8 cellular contexts compared by ENCODE assay signal in genomic region chr6:24721461-24722215, GRCh38. TPM values are rescaled to one million over a fixed set of nuclear protein-coding genes. Genes with fewer than 3 reads are reported as not detected.
A peak's percentile ranks its signal among the peaks of the same experiment; 100 is the strongest.
DNase-seq lines count a peak whose midpoint lies in the region; ATAC-seq and TF ChIP-seq lines count a peak whose summit lies in the region.

No MANE protein-coding gene starts in this region.

- TSS peak; percentile 93 for BruUV-seq in PC-3 (replicated peaks; lab: Mats Ljungman, UMichigan)

- H2AFZ ChIP-seq in PC-3 (ENCODE audit: low read length): peak overlapping the region; percentile 79

- H3K9me3 ChIP-seq in PC-3 (ENCODE audit: low read length) (no peaks in the 10 kb centered on the region), right lobe of liver (no peaks in the 10 kb centered on the region), thymus (ENCODE audit: control insufficient read depth) (no peaks in the 10 kb centered on the region)

- peaks cover 27% of the 10 kb centered on the region for H4K20me1 ChIP-seq in PC-3 (ENCODE audit: low read length)

- H3K36me3 ChIP-seq in PC-3 (ENCODE audit: low read depth, low read length) (peaks cover 16% of the 10 kb centered on the region; the same call in 1 of the 2 replicates), right lobe of liver (no peaks in the 10 kb centered on the region), thymus (ENCODE audit: control insufficient read depth, insufficient read depth) (no peaks in the 10 kb centered on the region)

- no peaks in the 10 kb centered on the region for H3F3A ChIP-seq in PC-3 (ENCODE audit: low read length, unreplicated experiment)

- peak; percentile 94 for TF ChIP-seq POLR2A in right lobe of liver (IDR thresholded peaks at IDR 0.05)

- H3K4me2 ChIP-seq in PC-3 (ENCODE audit: low read length): peak overlapping the region; percentile 83

- intact Hi-C loops in PC-3 (cut with micrococcal nuclease): loop anchor here (1.0 to 2.0 kb wide), 3 partner anchors 22 to 53 kb away; partner anchors contain the start of gene GMNN
- intact Hi-C loops in right lobe of liver (cut with DNase I): no loop called here

- H3K27me3 ChIP-seq in PC-3 (ENCODE audit: low read length): no peaks in the 10 kb centered on the region
- no peaks in the 10 kb centered on the region for H3K27me3 ChIP-seq in right lobe of liver
- no peaks in the 10 kb centered on the region for H3K27me3 ChIP-seq in thymus (ENCODE audit: control insufficient read depth, insufficient read depth)

- no peaks in the 10 kb centered on the region for H3K9me2 ChIP-seq in PC-3 (replicated peaks; ENCODE audit: low read length)

- no peak for DNase-seq in PC-3
- peak; percentile 76 for DNase-seq in cerebellum (ENCODE audit: low spot score)
- DNase-seq in right lobe of liver: peak; percentile 87 to 94 (median 93)
- no peak for DNase-seq in H4 (ENCODE audit: low spot score)

- POLR2A ChIA-PET in PC-3 (lab: Charles Lee; ENCODE audit: unreplicated experiment): interaction anchor here (0.5 kb wide), 1 partner anchor 204 kb away, joined by 11 read pairs; no protein-coding TSS in a partner anchor

- H3K9ac ChIP-seq in PC-3 (ENCODE audit: low read length): peak overlapping the region; percentile 100

- ATAC-seq in GM18868 (IDR thresholded peaks at IDR 0.05; ENCODE audit: unreplicated experiment) (peak; percentile 54), HG02981 (IDR thresholded peaks at IDR 0.05; ENCODE audit: unreplicated experiment) (peak; percentile 45), PC-3 (peak; percentile 55), right lobe of liver (peak; percentile 61 to 80 (median 70))

- CTCF ChIA-PET in PC-3 (lab: Charles Lee): no interaction called here

- peaks cover 40% of the 10 kb centered on the region for H3K79me2 ChIP-seq in PC-3 (ENCODE audit: low read length)

- H3K4me3 ChIP-seq in PC-3 (ENCODE audit: low read length) (peak overlapping the region; percentile 99), right lobe of liver (peak overlapping the region; percentile 47 to 73 (median 68)), thymus (ENCODE audit: low read length) (peak overlapping the region; percentile 97)

- TF ChIP-seq CTCF in C4-2B (conservative IDR thresholded peaks at IDR 0.05) (no peak), PC-3 (conservative IDR thresholded peaks at IDR 0.05; ENCODE audit: low read depth, low read length) (no peak), right lobe of liver (IDR thresholded peaks at IDR 0.05) (no peak)

- H3K4me1 ChIP-seq in PC-3 (ENCODE audit: insufficient read depth, low read length) (peaks cover 20% of the 10 kb centered on the region), right lobe of liver (peaks cover 0 to 20% (median 7%) of the 10 kb centered on the region in 4 donors), thymus (ENCODE audit: control insufficient read depth, insufficient read depth, low read length) (peaks cover 5% of the 10 kb centered on the region)

- WGBS in right lobe of liver (ENCODE audit: insufficient coverage, low coverage, low lambda C conversion rate, missing lambda C conversion rate): 2% methylated on average over 17 of the region's 26 CpGs
- 9% methylated on average over 26 of the region's 26 CpGs for WGBS in thymus

- H3K27ac ChIP-seq in C4-2B (peak overlapping the region; percentile 94), PC-3 (ENCODE audit: low read length) (peak overlapping the region; percentile 89), right lobe of liver (peak overlapping the region; percentile 93 to 99 (median 99)), thymus (ENCODE audit: low read depth) (peak overlapping the region; percentile 100)

RNA-seq across cellular contexts. Expression of gene C6orf62, which starts 2.7 kb away (rescaled TPM):
- total RNA-seq in PC-3 (2014; rRNA removed) (81.8 and 91.5 TPM in 2 replicates), cerebellum (85.3 TPM), right lobe of liver (10 to 100 TPM; 31.1 to 58.3 (median 48.7) TPM)
- 178 TPM for polyA plus RNA-seq in thymus
- total RNA-seq in H4 (2014; rRNA removed; shearing (Covaris generic)): 115 and 120 TPM in 2 replicates

RNA-seq across cellular contexts. Expression of gene GMNN, which starts 53.1 kb away (rescaled TPM):
- total RNA-seq in PC-3 (2014; rRNA removed) (44.6 and 57.4 TPM in 2 replicates), cerebellum (14.6 TPM), right lobe of liver (10 to 100 TPM in 2 of 6 experiments, 1 to 10 TPM in 4; 7.7 to 19.0 (median 8.3) TPM)
- polyA plus RNA-seq in thymus: 21.6 TPM
- total RNA-seq in H4 (2014; rRNA removed; shearing (Covaris generic)): 67.2 and 75.9 TPM in 2 replicates

RNA-seq across cellular contexts. Expression of gene ACOT13, which starts 54.8 kb away (rescaled TPM):
- total RNA-seq in PC-3 (2014; rRNA removed) (13.5 and 17.9 TPM in 2 replicates), cerebellum (6.4 TPM), right lobe of liver (10 to 100 TPM; 14.0 to 53.6 (median 43.4) TPM)
- polyA plus RNA-seq in thymus: 29.4 TPM
- 18.3 and 22.2 TPM in 2 replicates for total RNA-seq in H4 (2014; rRNA removed; shearing (Covaris generic))

RNA-seq across cellular contexts. Expression of gene TDP2, which starts 54.9 kb away (rescaled TPM):
- 20.6 and 24.2 TPM in 2 replicates for total RNA-seq in PC-3 (2014; rRNA removed)
- 22.1 TPM for total RNA-seq in cerebellum
- 10 to 100 TPM; 20.4 to 33.2 (median 24.0) TPM for total RNA-seq in right lobe of liver
- 69.9 TPM for polyA plus RNA-seq in thymus
- total RNA-seq in H4 (2014; rRNA removed; shearing (Covaris generic)): 38.1 and 51.0 TPM in 2 replicates

Comparison
In these comparisons a context has a peak if more than half of its experiments do, and no peak if none do; other contexts are left out.
1. DNase-seq: peak in cerebellum (single experiment) and right lobe of liver (3 of 3); none in PC-3 (single experiment) and H4 (single experiment).
2. Peak in every context shown above with its lines, with median percentiles within 50 percentile points of each other: H3K27ac ChIP-seq, ATAC-seq and H3K4me3 ChIP-seq.